In the genomic region with DNA sequence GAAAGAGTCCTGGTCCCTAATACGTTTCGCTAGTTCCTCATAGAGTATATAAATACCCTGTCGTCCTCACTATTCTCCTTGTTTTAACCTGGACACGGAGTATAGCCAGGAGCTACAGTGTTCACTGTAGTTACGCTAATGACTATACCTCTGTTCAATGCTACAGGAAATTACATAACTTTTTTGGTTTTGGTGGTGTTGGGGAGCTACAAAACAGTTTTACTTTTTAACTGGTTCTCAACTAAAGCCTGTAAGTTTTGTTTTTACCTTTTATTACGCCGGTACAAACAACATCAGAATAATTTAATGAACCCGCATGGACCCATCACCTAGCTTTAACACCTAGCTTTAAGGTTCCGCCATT, we compare ENCODE assay signal across 1 cellular context.
TF ChIP-seq lines count a peak whose summit lies in the region.

No MANE protein-coding gene starts in this region.

TF ChIP-seq in HepG2, 621 proteins besides CTCF, POLR2A, EP300 and RAD21:
- TF ChIP-seq, protein P1, sequence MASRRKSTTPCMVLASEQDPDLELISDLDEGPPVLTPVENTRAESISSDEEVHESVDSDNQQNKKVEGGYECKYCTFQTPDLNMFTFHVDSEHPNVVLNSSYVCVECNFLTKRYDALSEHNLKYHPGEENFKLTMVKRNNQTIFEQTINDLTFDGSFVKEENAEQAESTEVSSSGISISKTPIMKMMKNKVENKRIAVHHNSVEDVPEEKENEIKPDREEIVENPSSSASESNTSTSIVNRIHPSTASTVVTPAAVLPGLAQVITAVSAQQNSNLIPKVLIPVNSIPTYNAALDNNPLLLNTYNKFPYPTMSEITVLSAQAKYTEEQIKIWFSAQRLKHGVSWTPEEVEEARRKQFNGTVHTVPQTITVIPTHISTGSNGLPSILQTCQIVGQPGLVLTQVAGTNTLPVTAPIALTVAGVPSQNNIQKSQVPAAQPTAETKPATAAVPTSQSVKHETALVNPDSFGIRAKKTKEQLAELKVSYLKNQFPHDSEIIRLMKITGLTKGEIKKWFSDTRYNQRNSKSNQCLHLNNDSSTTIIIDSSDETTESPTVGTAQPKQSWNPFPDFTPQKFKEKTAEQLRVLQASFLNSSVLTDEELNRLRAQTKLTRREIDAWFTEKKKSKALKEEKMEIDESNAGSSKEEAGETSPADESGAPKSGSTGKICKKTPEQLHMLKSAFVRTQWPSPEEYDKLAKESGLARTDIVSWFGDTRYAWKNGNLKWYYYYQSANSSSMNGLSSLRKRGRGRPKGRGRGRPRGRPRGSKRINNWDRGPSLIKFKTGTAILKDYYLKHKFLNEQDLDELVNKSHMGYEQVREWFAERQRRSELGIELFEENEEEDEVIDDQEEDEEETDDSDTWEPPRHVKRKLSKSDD (CRISPR knock-in tag; IDR thresholded peaks at IDR 0.05; ENCODE audit: low read depth), result no peak
- TF ChIP-seq GATAD2A (CRISPR knock-in tag; IDR thresholded peaks at IDR 0.05) (no peak), ZNF296 (CRISPR knock-in tag; conservative IDR thresholded peaks at IDR 0.05) (no peak), ZBTB42 (CRISPR knock-in tag; IDR thresholded peaks at IDR 0.05) (no peak), BRD4 (CRISPR knock-in tag; IDR thresholded peaks at IDR 0.05) (no peak), ZNF264 (CRISPR knock-in tag; IDR thresholded peaks at IDR 0.05) (no peak), ZNF251 (CRISPR knock-in tag; IDR thresholded peaks at IDR 0.05) (no peak), FOSL1 (CRISPR knock-in tag; IDR thresholded peaks at IDR 0.05; ENCODE audit: borderline replicate concordance) (no peak), BRCA1 (CRISPR knock-in tag; IDR thresholded peaks at IDR 0.05) (no peak), TAF15 (IDR thresholded peaks at IDR 0.05; ENCODE audit: low read depth, low read length, poor library complexity, severe bottlenecking) (no peak), ZNF260 (CRISPR knock-in tag; IDR thresholded peaks at IDR 0.05; ENCODE audit: borderline replicate concordance, low read depth) (no peak), ZNF205 (CRISPR knock-in tag; IDR thresholded peaks at IDR 0.05) (no peak)
